ENCODE assay signal across 8 cellular contexts in the genomic region with DNA sequence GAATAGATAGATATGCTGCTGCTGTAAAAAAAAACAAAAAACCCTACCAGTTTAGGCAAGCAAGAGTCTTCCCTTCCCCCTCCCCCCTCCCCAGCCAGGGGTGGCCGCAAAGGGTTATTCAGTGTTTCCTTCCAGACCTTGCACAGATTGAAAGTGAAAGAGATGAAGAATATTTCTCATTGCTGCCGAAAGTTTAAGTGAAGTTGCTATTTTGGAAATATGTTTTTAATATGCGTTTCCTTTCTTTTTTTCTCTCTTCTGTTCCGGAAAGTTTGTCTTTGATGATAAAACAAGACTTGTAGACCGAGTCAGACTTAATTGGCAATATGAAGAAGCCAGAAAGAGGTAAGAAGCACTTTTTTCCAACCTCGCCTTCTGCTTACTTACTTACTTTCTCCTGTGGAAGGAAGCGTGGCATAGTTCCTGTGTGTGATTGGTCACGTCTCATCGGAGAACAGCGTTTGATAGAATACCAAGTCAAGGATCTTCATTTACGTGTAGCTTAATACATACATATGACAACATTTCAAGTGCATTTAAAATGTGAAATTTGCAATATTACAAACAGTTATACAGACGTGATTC. TPM values are rescaled to one million over a fixed set of nuclear protein-coding genes. Genes with fewer than 3 reads are reported as not detected.
DNase-seq lines count a peak whose midpoint lies in the region; ATAC-seq and TF ChIP-seq lines count a peak whose summit lies in the region.

No MANE protein-coding gene starts in this region.

- no peak for TF ChIP-seq CTCF in DND-41 (IDR thresholded peaks at IDR 0.05; ENCODE audit: borderline replicate concordance, extremely low read depth, low read length, poor library complexity, severe bottlenecking)
- no peak for TF ChIP-seq CTCF in OCI-LY3 (IDR thresholded peaks at IDR 0.05; ENCODE audit: low read depth, low read length)
- TF ChIP-seq CTCF in SK-N-SH (IDR thresholded peaks at IDR 0.05) = no peak
- no peak for TF ChIP-seq CTCF in endodermal cell (conservative IDR thresholded peaks at IDR 0.05)

- H3K9me3 Mint-ChIP-seq in central memory CD8-positive, alpha-beta T cell = no peaks in the 10 kb centered on the region
- peaks cover 73% of the 10 kb centered on the region for H3K9me3 Mint-ChIP-seq in endodermal cell

- DNase-seq in DND-41 (peak; percentile 73), SK-N-SH (no peak), cerebellum (ENCODE audit: low spot score) (no peak), endodermal cell (no peak)
- DNase-seq in central memory CD8-positive, alpha-beta T cell (ENCODE audit: low spot score in 2 of 2) = no peak
- DNase-seq in stimulated activated CD4-positive, alpha-beta T cell treated with anti-CD3 and anti-CD28 coated beads, Interleukin-4, amount 100 ng/mL, for 4 hours = peak; percentile 48 to 73

- H3K4me1 ChIP-seq in DND-41 (ENCODE audit: insufficient read depth, low read length) (peaks cover 25% of the 10 kb centered on the region), OCI-LY3 (ENCODE audit: low read length) (peaks cover 12% of the 10 kb centered on the region), SK-N-SH (ENCODE audit: control insufficient read depth in 1 of 2, insufficient read depth in 2 of 2, low read depth in 1 of 2, low read length in 1 of 2) (no peaks in the 10 kb centered on the region), endodermal cell (ENCODE audit: control insufficient read depth, insufficient read depth, low read length) (no peaks in the 10 kb centered on the region)

- H3K9ac ChIP-seq in DND-41 (ENCODE audit: low read depth, low read length) = peak overlapping the region; percentile 55
- H3K9ac ChIP-seq in OCI-LY3 (ENCODE audit: low read length) = peak overlapping the region; percentile 54
- H3K9ac ChIP-seq in SK-N-SH = no peak overlapping the region
- no peak overlapping the region for H3K9ac ChIP-seq in endodermal cell (ENCODE audit: extremely low read depth, low read length, poor library complexity, severe bottlenecking)

- no peak for TF ChIP-seq RAD21 in SK-N-SH (IDR thresholded peaks at IDR 0.05; ENCODE audit: low read length)

- peak overlapping the region; percentile 24 to 60; a peak in 3 of 4 replicates for H3K4me3 ChIP-seq in DND-41 (ENCODE audit: low read depth in 1 of 2, low read length in 2 of 2)
- H3K4me3 ChIP-seq in OCI-LY3 (ENCODE audit: low read length) = peak overlapping the region; percentile 87
- no peak overlapping the region for H3K4me3 ChIP-seq in SK-N-SH (ENCODE audit: low read depth in 2 of 2, low read length in 1 of 2)
- H3K4me3 ChIP-seq in endodermal cell (ENCODE audit: low read length) = no peak overlapping the region

- no peaks in the 10 kb centered on the region for H3K27me3 Mint-ChIP-seq in central memory CD8-positive, alpha-beta T cell
- no peaks in the 10 kb centered on the region for H3K27me3 Mint-ChIP-seq in endodermal cell (ENCODE audit: insufficient read depth)

- no peaks in the 10 kb centered on the region for H3F3A ChIP-seq in SK-N-SH (replicated peaks; ENCODE audit: insufficient read depth)

- WGBS in SK-N-SH (ENCODE audit: low lambda C conversion rate) = 55% methylated on average over 12 of the region's 12 CpGs
- WGBS in endodermal cell (ENCODE audit: insufficient coverage in 1 of 2, insufficient read length in 1 of 2), 2 experiments = 94 to 96% methylated on average over 4 to 10 of the region's 12 CpGs

- H3K36me3 Mint-ChIP-seq in central memory CD8-positive, alpha-beta T cell (ENCODE audit: insufficient read depth) = peaks cover 6% of the 10 kb centered on the region
- peaks cover 57% of the 10 kb centered on the region for H3K36me3 Mint-ChIP-seq in endodermal cell (ENCODE audit: low read depth)

- peak overlapping the region; percentile 89 for H3K4me3 Mint-ChIP-seq in central memory CD8-positive, alpha-beta T cell
- H3K4me3 Mint-ChIP-seq in endodermal cell = no peak overlapping the region

- H3K9me2 ChIP-seq in SK-N-SH = no peaks in the 10 kb centered on the region

- peaks cover 18% of the 10 kb centered on the region for H3K36me3 ChIP-seq in DND-41 (ENCODE audit: insufficient read depth, low read length)
- H3K36me3 ChIP-seq in OCI-LY3 (replicated peaks; ENCODE audit: low read depth, low read length) = no peaks in the 10 kb centered on the region
- H3K36me3 ChIP-seq in SK-N-SH (replicated peaks in 1 of 2; ENCODE audit: control insufficient read depth in 1 of 2, insufficient read depth in 2 of 2, low read length in 1 of 2) = peaks cover 0 to 2% of the 10 kb centered on the region in 2 experiments
- peaks cover 11% of the 10 kb centered on the region for H3K36me3 ChIP-seq in endodermal cell (ENCODE audit: control insufficient read depth, insufficient read depth, low read length)

- peak overlapping the region; percentile 77 for H3K4me2 ChIP-seq in DND-41 (ENCODE audit: insufficient read depth, low read length)
- H3K4me2 ChIP-seq in OCI-LY3 (ENCODE audit: low read length) = peak overlapping the region; percentile 86
- no peak overlapping the region for H3K4me2 ChIP-seq in SK-N-SH

- CTCF ChIA-PET in SK-N-SH (lab: Yijun Ruan, JAX) = interaction anchor here (1.1 kb wide), 1 partner anchor 21 kb away, joined by 4 read pairs; no protein-coding TSS in a partner anchor

- H2AFZ ChIP-seq in DND-41 (ENCODE audit: low read depth, low read length) (peak overlapping the region; percentile 58), OCI-LY3 (ENCODE audit: low read depth, low read length) (peak overlapping the region; percentile 70), SK-N-SH (ENCODE audit: low read depth) (no peak overlapping the region)

- no peak for TF ChIP-seq EP300 in SK-N-SH (IDR thresholded peaks at IDR 0.05; ENCODE audit: borderline replicate concordance in 1 of 2, low read depth in 1 of 2, low read length in 1 of 2)

- H4K20me1 ChIP-seq in DND-41 (ENCODE audit: insufficient read depth, low read length) (no peaks in the 10 kb centered on the region), OCI-LY3 (ENCODE audit: insufficient read depth, low read length) (no peaks in the 10 kb centered on the region), SK-N-SH (ENCODE audit: insufficient read depth) (no peaks in the 10 kb centered on the region)

- no peaks in the 10 kb centered on the region for H3K79me2 ChIP-seq in DND-41 (ENCODE audit: insufficient read depth, low read length)
- H3K79me2 ChIP-seq in OCI-LY3 (ENCODE audit: low read length) = no peaks in the 10 kb centered on the region
- no peaks in the 10 kb centered on the region for H3K79me2 ChIP-seq in SK-N-SH (ENCODE audit: insufficient read depth)

- H3K27ac Mint-ChIP-seq in central memory CD8-positive, alpha-beta T cell (ENCODE audit: low read depth) = peak overlapping the region; percentile 90
- no peak overlapping the region for H3K27ac Mint-ChIP-seq in endodermal cell

- peak overlapping the region; percentile 89 for H3K27ac ChIP-seq in DND-41 (ENCODE audit: low read length)
- H3K27ac ChIP-seq in OCI-LY3 (ENCODE audit: low read length) = peak overlapping the region; percentile 18; the same call in 1 of the 2 replicates
- no peak overlapping the region for H3K27ac ChIP-seq in SK-N-SH (ENCODE audit: low read depth in 2 of 2, low read length in 1 of 2)
- H3K27ac ChIP-seq in endodermal cell (ENCODE audit: low read depth, low read length) = no peak overlapping the region

- H3K27me3 ChIP-seq in DND-41 (ENCODE audit: insufficient read depth, low read length, poor library complexity) = no peaks in the 10 kb centered on the region
- peaks cover 26% of the 10 kb centered on the region for H3K27me3 ChIP-seq in OCI-LY3 (ENCODE audit: low read depth, low read length)
- no peaks in the 10 kb centered on the region; the same call in 1 of the 2 replicates for H3K27me3 ChIP-seq in SK-N-SH (ENCODE audit: insufficient read depth)
- H3K27me3 ChIP-seq in endodermal cell (ENCODE audit: control insufficient read depth, insufficient read depth, low read length, poor library complexity, severe bottlenecking) = no peaks in the 10 kb centered on the region

- H3K4me1 Mint-ChIP-seq in central memory CD8-positive, alpha-beta T cell = peaks cover 24% of the 10 kb centered on the region
- no peaks in the 10 kb centered on the region for H3K4me1 Mint-ChIP-seq in endodermal cell

- no peaks in the 10 kb centered on the region for H3K9me3 ChIP-seq in DND-41 (ENCODE audit: insufficient read depth, low read length, severe bottlenecking)
- no peaks in the 10 kb centered on the region for H3K9me3 ChIP-seq in OCI-LY3 (ENCODE audit: insufficient read depth, low read length)
- H3K9me3 ChIP-seq in SK-N-SH = no peaks in the 10 kb centered on the region
- H3K9me3 ChIP-seq in endodermal cell (ENCODE audit: control insufficient read depth, low read length) = no peaks in the 10 kb centered on the region

- POLR2A ChIA-PET in SK-N-SH (lab: Yijun Ruan, JAX) = no interaction called here

- ATAC-seq in DND-41 (ENCODE audit: insufficient read depth, low read depth) (peak; percentile 95), GM21528 (IDR thresholded peaks at IDR 0.05; ENCODE audit: low FRiP score, unreplicated experiment) (peak; percentile 92)
- ATAC-seq in central memory CD8-positive, alpha-beta T cell (replicated peaks; ENCODE audit: extremely low read depth, poor library complexity, severe bottlenecking) = peak; percentile 79

TF ChIP-seq in SK-N-SH, 30 proteins besides CTCF, POLR2A, EP300 and RAD21:
- no peak for TF ChIP-seq GATA2 (CRISPR knock-in tag; IDR thresholded peaks at IDR 0.05)
- TF ChIP-seq TAF1 (IDR thresholded peaks at IDR 0.05; ENCODE audit: borderline replicate concordance, low read depth, low read length) = no peak
- TF ChIP-seq RFX5 (IDR thresholded peaks at IDR 0.05; ENCODE audit: low read length) = no peak
- no peak for TF ChIP-seq FOXM1 (IDR thresholded peaks at IDR 0.05; ENCODE audit: low read depth)
- TF ChIP-seq FOXJ3 (CRISPR knock-in tag; IDR thresholded peaks at IDR 0.05) = no peak

RNA-seq across cellular contexts. Expression of a gene that starts 58.4 kb away (rescaled TPM):
- 1.1 and 1.5 TPM in 2 replicates for polyA plus RNA-seq in SK-N-SH (2012; rRNA removed)
- 0.76 and 1.2 TPM in 2 replicates for polyA plus RNA-seq in SK-N-SH (2012; cell fraction: cytosol; rRNA removed)
- polyA plus RNA-seq in SK-N-SH (2012; cell fraction: nucleus; rRNA removed) = 1.2 and 1.4 TPM in 2 replicates
- total RNA-seq in cerebellum (44.0 TPM), endodermal cell (1 to 10 TPM; 3.7 to 4.4 TPM)
- 6.9 TPM for polyA plus RNA-seq in endodermal cell (2013, experiment 1 of 2)
- polyA plus RNA-seq in endodermal cell (2013, experiment 2 of 2) = 7.7 TPM

Comparison
In these comparisons a context has a peak if more than half of its experiments do, and no peak if none do; other contexts are left out.
1. DNase-seq: peak in DND-41 (single experiment) and stimulated activated CD4-positive, alpha-beta T cell treated with anti-CD3 and anti-CD28 coated beads, Interleukin-4, amount 100 ng/mL, for 4 hours (2 of 2); none in central memory CD8-positive, alpha-beta T cell (0 of 2), SK-N-SH (single experiment), cerebellum (single experiment) and endodermal cell (single experiment).
2. H3K27ac ChIP-seq: peak in DND-41 (single experiment) and OCI-LY3 (single experiment); none in SK-N-SH (0 of 2) and endodermal cell (single experiment).
3. H3K4me3 ChIP-seq: peak in DND-41 (2 of 2) and OCI-LY3 (single experiment); none in SK-N-SH (0 of 2) and endodermal cell (single experiment).
4. H3K9ac ChIP-seq: peak in DND-41 (single experiment) and OCI-LY3 (single experiment); none in SK-N-SH (single experiment) and endodermal cell (single experiment).
5. Peak in every context shown above with its lines, with median percentiles within 50 percentile points of each other: ATAC-seq.